ENCODE assay signal across 25 cellular contexts in genomic region chr14:94654071-94654974, GRCh38. TPM values are rescaled to one million over a fixed set of nuclear protein-coding genes. Genes with fewer than 3 reads are reported as not detected.
DNase-seq lines count a peak whose midpoint lies in the region; ATAC-seq and TF ChIP-seq lines count a peak whose summit lies in the region.
"Had no signal": no experiment of that assay in that cellular context is flagged by ENCODE, and none has a peak within 500 bp of the region (broad histone marks: within the 10 kb centered on the region; RNA-seq: fewer than 3 reads in every experiment).

No MANE protein-coding gene starts in this region.

- H2AFZ ChIP-seq in SK-N-SH (ENCODE audit: low read depth), result no peak overlapping the region

- H3K4me3 ChIP-seq in SK-N-SH (ENCODE audit: low read depth in 2 of 2, low read length in 1 of 2) (no peak overlapping the region), body of pancreas (no peak overlapping the region), ovary (no peak overlapping the region), vagina (no peak overlapping the region)
- H3K4me3 ChIP-seq: BLaER1 had no signal

- no peak for TF ChIP-seq EP300 in SK-N-SH (IDR thresholded peaks at IDR 0.05; ENCODE audit: borderline replicate concordance in 1 of 2, low read depth in 1 of 2, low read length in 1 of 2)
- TF ChIP-seq EP300 in ovary (IDR thresholded peaks at IDR 0.05), result no peak

- TF ChIP-seq CTCF in SK-N-SH (IDR thresholded peaks at IDR 0.05) (no peak), body of pancreas (IDR thresholded peaks at IDR 0.05) (no peak), ovary (IDR thresholded peaks at IDR 0.05) (no peak), vagina (IDR thresholded peaks at IDR 0.05) (no peak), GM13977 (IDR thresholded peaks at IDR 0.05; ENCODE audit: extremely low read depth, insufficient read depth, missing control alignments) (no peak)

- no peak for TF ChIP-seq RAD21 in SK-N-SH (IDR thresholded peaks at IDR 0.05; ENCODE audit: low read length)

- no peaks in the 10 kb centered on the region for H4K20me1 ChIP-seq in SK-N-SH (ENCODE audit: insufficient read depth)
- H4K20me1 ChIP-seq: BLaER1 had no signal

- H3K9me3 ChIP-seq in SK-N-SH, result no peaks in the 10 kb centered on the region
- H3K9me3 ChIP-seq in body of pancreas, result peaks cover 0 to 1% (median 0%) of the 10 kb centered on the region in 3 donors
- H3K9me3 ChIP-seq in ovary, result no peaks in the 10 kb centered on the region
- no peaks in the 10 kb centered on the region for H3K9me3 ChIP-seq in vagina

- H3K4me1 ChIP-seq in SK-N-SH (ENCODE audit: control insufficient read depth in 1 of 2, insufficient read depth in 2 of 2, low read depth in 1 of 2, low read length in 1 of 2), result no peaks in the 10 kb centered on the region; a peak in 1 of 4 replicates
- peaks cover 16% of the 10 kb centered on the region for H3K4me1 ChIP-seq in body of pancreas
- H3K4me1 ChIP-seq in ovary (ENCODE audit: insufficient read depth), result no peaks in the 10 kb centered on the region
- H3K4me1 ChIP-seq in vagina, result no peaks in the 10 kb centered on the region
- H3K4me1 ChIP-seq: BLaER1 had no signal

- H3K9ac ChIP-seq in SK-N-SH, result no peak overlapping the region
- H3K9ac ChIP-seq: BLaER1 had no signal

- TF ChIP-seq POLR2A in body of pancreas (IDR thresholded peaks at IDR 0.05), result no peak
- no peak for TF ChIP-seq POLR2A in ovary (IDR thresholded peaks at IDR 0.05)
- TF ChIP-seq POLR2A in vagina (IDR thresholded peaks at IDR 0.05), result no peak

- no peaks in the 10 kb centered on the region for H3F3A ChIP-seq in SK-N-SH (replicated peaks; ENCODE audit: insufficient read depth)

- no peak overlapping the region for H3K4me2 ChIP-seq in SK-N-SH
- H3K4me2 ChIP-seq: BLaER1 had no signal

- H3K9me2 ChIP-seq in SK-N-SH, result no peaks in the 10 kb centered on the region

- DNase-seq in SK-N-SH (no peak), body of pancreas (peak; percentile 29 to 73 (median 62)), ovary (peak; percentile 30 to 68 (median 47)), vagina (ENCODE audit: extremely low spot score in 2 of 2) (peak; percentile 94 to 95), GM13977 (ENCODE audit: low spot score) (no peak)
- DNase-seq: activated CD4-positive, alpha-beta T cell treated with anti-CD3 and anti-CD28 coated beads, Interleukin-2, amount 10 ng/mL, durations not matched to agents 7 days and 5 days; activated gamma-delta T cell treated with Interleukin-2 at 50 U/mL for 16 hours; amniotic stem cell; central memory CD4-positive, alpha-beta T cell; erythroblast; NCI-H1930; NCI-H446 treated with DMSO at 0.1 percent for 48 hours; T-cell had no signal

- ATAC-seq in SK-N-SH treated with all-trans-retinoic acid at 6 μM for 48 hours (no peak), body of pancreas (peak; percentile 74), GM21825 (IDR thresholded peaks at IDR 0.05; ENCODE audit: unreplicated experiment) (no peak), HG02840 (IDR thresholded peaks at IDR 0.05; ENCODE audit: low FRiP score, unreplicated experiment) (no peak)
- ATAC-seq: stimulated activated memory B cell treated with anti-CD40 and anti-IgM and Interleukin-4, amounts not matched to agents 10 μg/mL and 1 μg/mL and 100 μg/mL, for 72 hours; T-cell had no signal

- H3K27me3 ChIP-seq in SK-N-SH (ENCODE audit: insufficient read depth) (no peaks in the 10 kb centered on the region), body of pancreas (no peaks in the 10 kb centered on the region), ovary (no peaks in the 10 kb centered on the region), vagina (no peaks in the 10 kb centered on the region)
- H3K27me3 ChIP-seq: BLaER1 had no signal

- intact Hi-C loops in body of pancreas (cut with DNase I), result no loop called here
- intact Hi-C loops in ovary (cut with DNase I), result no loop called here
- intact Hi-C loops in vagina (cut with DNase I), result no loop called here

- in situ Hi-C loops in GM13977 (cut with MboI; ENCODE audit: low pct_unique_long_range_greater_than_20kb, low sequenced_read_pairs, unreplicated experiment), result no loop called here

- H3K27ac ChIP-seq in SK-N-SH (ENCODE audit: low read depth in 2 of 2, low read length in 1 of 2) (no peak overlapping the region), body of pancreas (peak overlapping the region; percentile 58 to 77 (median 65)), ovary (no peak overlapping the region), vagina (peak overlapping the region; percentile 59)
- H3K27ac ChIP-seq: BLaER1, HL-60, RWPE1 had no signal

- H3K79me2 ChIP-seq in SK-N-SH (ENCODE audit: insufficient read depth), result no peaks in the 10 kb centered on the region

- 55% methylated on average over 13 of the region's 13 CpGs for WGBS in SK-N-SH (ENCODE audit: low lambda C conversion rate)
- 47 to 61% methylated on average over 8 to 13 of the region's 13 CpGs for WGBS in body of pancreas, 2 donors
- WGBS in ovary, 3 donors, result 36 to 48% (median 38%) methylated on average over 13 of the region's 13 CpGs

- POLR2A ChIA-PET in SK-N-SH (lab: Yijun Ruan, JAX), result no interaction called here

- H3K36me3 ChIP-seq in SK-N-SH (replicated peaks in 1 of 2; ENCODE audit: control insufficient read depth in 1 of 2, insufficient read depth in 2 of 2, low read length in 1 of 2) (no peaks in the 10 kb centered on the region), body of pancreas (replicated peaks in 1 of 2; ENCODE audit: insufficient read depth in 1 of 2, low read depth in 2 of 2) (no peaks in the 10 kb centered on the region), ovary (no peaks in the 10 kb centered on the region), vagina (no peaks in the 10 kb centered on the region)
- H3K36me3 ChIP-seq: BLaER1 had no signal

- CTCF ChIA-PET in SK-N-SH (lab: Yijun Ruan, JAX), result interaction anchor here (0.9 to 1.2 kb wide), 2 partner anchors 11 to 36 kb away, joined by 3 to 4 read pairs; no protein-coding TSS in a partner anchor

TF ChIP-seq in SK-N-SH, 30 proteins besides CTCF, POLR2A, EP300 and RAD21 (continues in another document):
- no peak for TF ChIP-seq MEF2A (IDR thresholded peaks at IDR 0.05; ENCODE audit: borderline replicate concordance, low read depth)
- TF ChIP-seq, protein P1, sequence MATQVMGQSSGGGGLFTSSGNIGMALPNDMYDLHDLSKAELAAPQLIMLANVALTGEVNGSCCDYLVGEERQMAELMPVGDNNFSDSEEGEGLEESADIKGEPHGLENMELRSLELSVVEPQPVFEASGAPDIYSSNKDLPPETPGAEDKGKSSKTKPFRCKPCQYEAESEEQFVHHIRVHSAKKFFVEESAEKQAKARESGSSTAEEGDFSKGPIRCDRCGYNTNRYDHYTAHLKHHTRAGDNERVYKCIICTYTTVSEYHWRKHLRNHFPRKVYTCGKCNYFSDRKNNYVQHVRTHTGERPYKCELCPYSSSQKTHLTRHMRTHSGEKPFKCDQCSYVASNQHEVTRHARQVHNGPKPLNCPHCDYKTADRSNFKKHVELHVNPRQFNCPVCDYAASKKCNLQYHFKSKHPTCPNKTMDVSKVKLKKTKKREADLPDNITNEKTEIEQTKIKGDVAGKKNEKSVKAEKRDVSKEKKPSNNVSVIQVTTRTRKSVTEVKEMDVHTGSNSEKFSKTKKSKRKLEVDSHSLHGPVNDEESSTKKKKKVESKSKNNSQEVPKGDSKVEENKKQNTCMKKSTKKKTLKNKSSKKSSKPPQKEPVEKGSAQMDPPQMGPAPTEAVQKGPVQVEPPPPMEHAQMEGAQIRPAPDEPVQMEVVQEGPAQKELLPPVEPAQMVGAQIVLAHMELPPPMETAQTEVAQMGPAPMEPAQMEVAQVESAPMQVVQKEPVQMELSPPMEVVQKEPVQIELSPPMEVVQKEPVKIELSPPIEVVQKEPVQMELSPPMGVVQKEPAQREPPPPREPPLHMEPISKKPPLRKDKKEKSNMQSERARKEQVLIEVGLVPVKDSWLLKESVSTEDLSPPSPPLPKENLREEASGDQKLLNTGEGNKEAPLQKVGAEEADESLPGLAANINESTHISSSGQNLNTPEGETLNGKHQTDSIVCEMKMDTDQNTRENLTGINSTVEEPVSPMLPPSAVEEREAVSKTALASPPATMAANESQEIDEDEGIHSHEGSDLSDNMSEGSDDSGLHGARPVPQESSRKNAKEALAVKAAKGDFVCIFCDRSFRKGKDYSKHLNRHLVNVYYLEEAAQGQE (IDR thresholded peaks at IDR 0.05; ENCODE audit: low read depth, low read length), result 0 out of 2 replicates have a peak, but pooled peaks have one; percentile 50

TF ChIP-seq in SK-N-SH treated with all-trans-retinoic acid at 6 μM for 48 hours, 23 proteins besides CTCF, POLR2A, EP300 and RAD21 (continues in another document):
- TF ChIP-seq OSR1 (CRISPR knock-in tag; IDR thresholded peaks at IDR 0.05) (no peak), POU6F1 (CRISPR knock-in tag; IDR thresholded peaks at IDR 0.05; ENCODE audit: borderline replicate concordance, low read depth) (no peak), TCF4 (CRISPR knock-in tag; IDR thresholded peaks at IDR 0.05; ENCODE audit: borderline replicate concordance) (no peak), CSDC2 (CRISPR knock-in tag; IDR thresholded peaks at IDR 0.05) (no peak), BACH2 (CRISPR knock-in tag; IDR thresholded peaks at IDR 0.05; ENCODE audit: borderline replicate concordance) (no peak)

RNA-seq across cellular contexts. Expression of gene SERPINA3, which starts 42.1 kb away (rescaled TPM):
- polyA plus RNA-seq in SK-N-SH (2012; rRNA removed) (0.25 and 0.45 TPM in 2 replicates), ovary (100 to 1,000 TPM in 1 of 2 donors, 10 to 100 TPM in 1; 97.4 to 212 TPM)
- polyA plus RNA-seq in SK-N-SH (2012; cell fraction: cytosol; rRNA removed), result 0.05 and 0.15 TPM in 2 replicates
- polyA plus RNA-seq in SK-N-SH (2012; cell fraction: nucleus; rRNA removed), result 0.66 and 1.4 TPM in 2 replicates
- total RNA-seq in body of pancreas (1,000 to 10,000 TPM in 1 of 2 donors, 100 to 1,000 TPM in 1; 396 to 1,783 TPM), ovary (100 to 1,000 TPM in 5 of 7 donors, 10 to 100 TPM in 2; 49.6 to 291 (median 259) TPM), vagina (328 TPM)
- total RNA-seq: A172; activated CD4-positive, alpha-beta T cell treated with anti-CD3 and anti-CD28 coated beads, Interleukin-2, amount 10 ng/mL, durations not matched to agents 7 days and 5 days; G401; mononuclear cell had no signal
- polyA plus RNA-seq: IgD-negative memory B cell, neural cell had no signal

Comparison
In these comparisons a context has a peak if more than half of its experiments do, and no peak if none do; other contexts are left out.
1. DNase-seq: peak in body of pancreas (4 of 4), ovary (5 of 5) and vagina (2 of 2); none in SK-N-SH (single experiment) and GM13977 (single experiment).
2. H3K27ac ChIP-seq: peak in body of pancreas (4 of 4) and vagina (single experiment); none in SK-N-SH (0 of 2) and ovary (0 of 2).